8 cellular contexts compared by ENCODE assay signal in genomic region chr1:203795382-203796222, GRCh38. TPM values are rescaled to one million over a fixed set of nuclear protein-coding genes. Genes with fewer than 3 reads are reported as not detected.
DNase-seq lines count a peak whose midpoint lies in the region; ATAC-seq and TF ChIP-seq lines count a peak whose summit lies in the region.

Gene ZBED6, plus strand, starts transcription at chr1:203795623. Its CDS starts 1,900 bp downstream, at chr1:203797523.
Gene ZC3H11A, plus strand, starts transcription at chr1:203795623. Its CDS starts 21,448 bp downstream, at chr1:203817071.

- peak within 1 kb of the TSS; percentile 54 for H3K27ac ChIP-seq in CD8-positive, alpha-beta T cell (ENCODE audit: low read depth, low read length)

- POLR2A ChIA-PET in CD8-positive, alpha-beta T cell (lab: Charles Lee), result interaction anchor here (0.7 to 1.5 kb wide), 3 partner anchors 9 to 142 kb away, joined by 3 to 4 read pairs (median 4); no protein-coding TSS in a partner anchor

- H3K36me3 ChIP-seq in CD8-positive, alpha-beta T cell (ENCODE audit: insufficient read depth, low read length), result peaks cover 7% of the 10 kb centered on the region

- H3K27me3 Mint-ChIP-seq in CD8-positive, alpha-beta T cell (ENCODE audit: low read depth), result no peaks in the 10 kb centered on the region

- peaks cover 53% of the 10 kb centered on the region for H3K4me1 Mint-ChIP-seq in CD8-positive, alpha-beta T cell (ENCODE audit: low read depth)

- no peaks in the 10 kb centered on the region for H3K9me3 Mint-ChIP-seq in CD8-positive, alpha-beta T cell

- H3K4me3 Mint-ChIP-seq in CD8-positive, alpha-beta T cell, result peak within 1 kb of the TSS; percentile 96

- H3K4me1 ChIP-seq in CD8-positive, alpha-beta T cell (ENCODE audit: insufficient read depth, low read length), result peaks cover 42% of the 10 kb centered on the region

- H3K27me3 ChIP-seq in CD8-positive, alpha-beta T cell (ENCODE audit: insufficient read depth, low read length), result no peaks in the 10 kb centered on the region

- TF ChIP-seq CTCF in CD8-positive, alpha-beta T cell (IDR thresholded peaks at IDR 0.05), result no peak

- H3K4me3 ChIP-seq in CD8-positive, alpha-beta T cell (ENCODE audit: low read depth, low read length), result peak within 1 kb of the TSS; percentile 67

- no peaks in the 10 kb centered on the region for H3K9me3 ChIP-seq in CD8-positive, alpha-beta T cell (ENCODE audit: low read length)

- CTCF ChIA-PET in CD8-positive, alpha-beta T cell (lab: Charles Lee), result no interaction called here

- peak; percentile 96 for ATAC-seq in CD8-positive, alpha-beta T cell
- ATAC-seq in GM19468 (IDR thresholded peaks at IDR 0.05; ENCODE audit: extremely low read depth, unreplicated experiment), result peak; percentile 92

- DNase-seq in CD8-positive, alpha-beta T cell, result peak; percentile 96 to 100 (median 97)
- DNase-seq in HS-5 (ENCODE audit: low read depth) (peak; percentile 93), lung microvascular endothelial cell (ENCODE audit: low read depth in 2 of 2) (peak; percentile 98 to 99)
- DNase-seq in NK-92 treated with Interleukin-12 subunit alpha and Interleukin-12 subunit beta, amount 100 ng/mL, for 24 hours (lab: John Stamatoyannopoulos, UW), result peak; percentile 97
- peak; percentile 96 for DNase-seq in activated CD8-positive, alpha-beta memory T cell treated with anti-CD3 and anti-CD28 coated beads for 24 hours
- DNase-seq in effector CD8-positive, alpha-beta T cell (lab: John Stamatoyannopoulos, UW), result peak; percentile 96
- peak; percentile 97 to 98 (median 97) for DNase-seq in stimulated activated CD4-positive, alpha-beta T cell treated with anti-CD3 and anti-CD28 coated beads, TNF-alpha, amount 100 ng/mL, for 48 hours (ENCODE audit: low read depth in 3 of 3)

- intact Hi-C loops in CD8-positive, alpha-beta T cell (cut with DNase I, micrococcal nuclease), result loop anchor here (1.0 to 10.0 kb wide), 7 partner anchors 30 to 1451 kb away; partner anchors contain the start of genes LAX1 (in 2 of the 2), ATP2B4 (in 1 of the 2), PPP1R12B (in 1 of the 2) and PPP1R15B (in 1 of the 2)

- peak within 1 kb of the TSS; percentile 97 for H3K27ac Mint-ChIP-seq in CD8-positive, alpha-beta T cell

- peaks cover 34% of the 10 kb centered on the region for H3K36me3 Mint-ChIP-seq in CD8-positive, alpha-beta T cell

RNA-seq across cellular contexts. Expression of gene ZBED6, which starts in this region (rescaled TPM):
- 10 to 100 TPM; 25.0 to 25.8 TPM for total RNA-seq in CD8-positive, alpha-beta T cell
- total RNA-seq in lung microvascular endothelial cell, result 10.0 and 10.9 TPM in 2 replicates

RNA-seq across cellular contexts. Expression of gene ZC3H11A, which starts in this region (rescaled TPM):
- 10 to 100 TPM; 72.7 to 77.2 TPM for total RNA-seq in CD8-positive, alpha-beta T cell
- total RNA-seq in lung microvascular endothelial cell, result 59.9 and 78.4 TPM in 2 replicates

Comparison
In these comparisons a context has a peak if more than half of its experiments do, and no peak if none do; other contexts are left out.
1. Peak in every context shown above with its lines: DNase-seq, ATAC-seq, H3K4me3 ChIP-seq and H3K27ac ChIP-seq.